31 cellular contexts compared by ENCODE assay signal in genomic region chr12:109452489-109452888, GRCh38. TPM values are rescaled to one million over a fixed set of nuclear protein-coding genes. Genes with fewer than 3 reads are reported as not detected.
A peak's percentile ranks its signal among the peaks of the same experiment; 100 is the strongest.
DNase-seq lines count a peak whose midpoint lies in the region; ATAC-seq and TF ChIP-seq lines count a peak whose summit lies in the region.
"Had no signal": no experiment of that assay in that cellular context is flagged by ENCODE, and none has a peak within 500 bp of the region (broad histone marks: within the 10 kb centered on the region; RNA-seq: fewer than 3 reads in every experiment).

No MANE protein-coding gene starts in this region.

- H3K27ac Mint-ChIP-seq in activated CD4-positive, alpha-beta T cell treated with anti-CD3 and anti-CD28 coated beads for 36 hours, result peak overlapping the region; percentile 31
- H3K27ac Mint-ChIP-seq: activated CD4-positive, alpha-beta T cell treated with anti-CD3 and anti-CD28 coated beads, Interleukin-2, amount 10 ng/mL, durations not matched to agents 24 days and 14 days; activated naive CD8-positive, alpha-beta T cell treated with anti-CD3 and anti-CD28 coated beads for 36 hours; activated T-cell treated with anti-CD3 and anti-CD28 coated beads, Interleukin-2, amount 50 U/mL, for 24 hours; CD4-positive, alpha-beta T cell; effector memory CD8-positive, alpha-beta T cell; memory B cell; stimulated activated naive B cell treated with anti-CD40 and anti-IgM and Interleukin-4, amounts not matched to agents 10 μg/mL and 1 μg/mL and 100 μg/mL, for 72 hours had no signal

- no peak overlapping the region for H3K4me2 ChIP-seq in mesenchymal stem cell (ENCODE audit: low read length, poor library complexity, severe bottlenecking)

- H3K23ac ChIP-seq in mesenchymal stem cell (ENCODE audit: low read length in 2 of 2), result no peak overlapping the region

- H2BK12ac ChIP-seq in mesenchymal stem cell (ENCODE audit: low read length in 2 of 2), result peak overlapping the region in 1 of 2 experiments; percentile 25

- H2BK120ac ChIP-seq in mesenchymal stem cell (ENCODE audit: low read depth, low read length), result peak overlapping the region; percentile 35

- H3K36me3 ChIP-seq in mesenchymal stem cell (ENCODE audit: control insufficient read depth in 1 of 2, insufficient read depth in 2 of 2, low read depth in 1 of 2, low read length in 2 of 2) (peaks cover 57 to 99% of the 10 kb centered on the region in 2 experiments), thoracic aorta (peaks cover 58% of the 10 kb centered on the region), A673 (ENCODE audit: insufficient read depth, low read length, poor library complexity, severe bottlenecking) (peaks cover 53% of the 10 kb centered on the region)

- TF ChIP-seq CTCF in thoracic aorta (IDR thresholded peaks at IDR 0.05), result no peak
- TF ChIP-seq CTCF in A673 (conservative IDR thresholded peaks at IDR 0.05; ENCODE audit: low read depth, low read length), result no peak

- POLR2A ChIA-PET in activated CD4-positive, alpha-beta T cell treated with anti-CD3 and anti-CD28 coated beads for 36 hours (lab: Charles Lee), result no interaction called here
- POLR2A ChIA-PET in A673 (lab: Charles Lee; ENCODE audit: low non-redundant PET), result no interaction called here

- WGBS in mesenchymal stem cell, result 80% methylated on average over 2 of the region's 2 CpGs

- H3K4me3 Mint-ChIP-seq in activated CD4-positive, alpha-beta T cell treated with anti-CD3 and anti-CD28 coated beads for 36 hours, result no peak overlapping the region
- H3K4me3 Mint-ChIP-seq: activated CD4-positive, alpha-beta T cell treated with anti-CD3 and anti-CD28 coated beads, Interleukin-2, amount 10 ng/mL, durations not matched to agents 24 days and 14 days; activated naive CD8-positive, alpha-beta T cell treated with anti-CD3 and anti-CD28 coated beads for 36 hours; activated T-cell treated with anti-CD3 and anti-CD28 coated beads, Interleukin-2, amount 50 U/mL, for 24 hours; CD4-positive, alpha-beta T cell; effector memory CD8-positive, alpha-beta T cell; memory B cell; stimulated activated naive B cell treated with anti-CD40 and anti-IgM and Interleukin-4, amounts not matched to agents 10 μg/mL and 1 μg/mL and 100 μg/mL, for 72 hours had no signal

- H3K4me1 Mint-ChIP-seq in activated CD4-positive, alpha-beta T cell treated with anti-CD3 and anti-CD28 coated beads for 36 hours, result no peaks in the 10 kb centered on the region
- H3K4me1 Mint-ChIP-seq: activated naive CD8-positive, alpha-beta T cell treated with anti-CD3 and anti-CD28 coated beads for 36 hours; memory B cell; stimulated activated naive B cell treated with anti-CD40 and anti-IgM and Interleukin-4, amounts not matched to agents 10 μg/mL and 1 μg/mL and 100 μg/mL, for 72 hours had no signal

- no peaks in the 10 kb centered on the region for H3K27me3 ChIP-seq in mesenchymal stem cell (ENCODE audit: control insufficient read depth in 1 of 2, insufficient read depth in 1 of 2, low read length in 2 of 2)
- no peaks in the 10 kb centered on the region for H3K27me3 ChIP-seq in thoracic aorta (replicated peaks; ENCODE audit: insufficient read depth)
- H3K27me3 ChIP-seq in A673 (replicated peaks; ENCODE audit: insufficient read depth, low read depth, low read length, poor library complexity), result no peaks in the 10 kb centered on the region
- H3K27me3 ChIP-seq: left lung had no signal

- H2BK5ac ChIP-seq in mesenchymal stem cell (ENCODE audit: low read depth, low read length, poor library complexity, severe bottlenecking), result no peak overlapping the region

- DNase-seq in activated CD4-positive, alpha-beta T cell treated with anti-CD3 and anti-CD28 coated beads for 36 hours, result no peak
- no peak for DNase-seq in activated CD4-positive, alpha-beta T cell treated with anti-CD3 and anti-CD28 coated beads for 1 hour
- peak; percentile 60 for DNase-seq in NCI-H446 treated with DMSO at 0.1 percent for 48 hours (lab: John Stamatoyannopoulos, UW)
- no peak for DNase-seq in mesenchymal stem cell
- DNase-seq in thoracic aorta (ENCODE audit: low spot score), result no peak
- DNase-seq in A673 (ENCODE audit: low spot score), result no peak
- no peak for DNase-seq in NCI-H1092 treated with DMSO at 0.1 percent for 48 hours (lab: John Stamatoyannopoulos, UW)
- DNase-seq: activated CD4-positive, alpha-beta T cell treated with anti-CD3 and anti-CD28 coated beads, Interleukin-2, amount 10 ng/mL, durations not matched to agents 24 days and 14 days; activated effector memory CD4-positive, alpha-beta T cell treated with anti-CD3 and anti-CD28 coated beads, Interleukin-2, amount 50 U/mL, for 16 hours; activated naive CD8-positive, alpha-beta T cell treated with anti-CD3 and anti-CD28 coated beads for 36 hours; activated T-cell treated with anti-CD3 and anti-CD28 coated beads, Interleukin-2, amount 50 U/mL, for 24 hours; AML-193; aorta; CD4-positive, alpha-beta T cell; cortex of kidney; effector memory CD8-positive, alpha-beta T cell; erythroblast; glutamatergic neuron; left lung; NCI-H1092; NCI-H2029; NCI-H2227 treated with DMSO at 0.1 percent for 48 hours; NCI-H69; stimulated activated naive B cell treated with anti-CD40 and anti-IgM and Interleukin-4, amounts not matched to agents 10 μg/mL and 1 μg/mL and 100 μg/mL, for 72 hours; SW 1271 had no signal

- H3K4ac ChIP-seq in mesenchymal stem cell (ENCODE audit: low read depth in 1 of 2, low read length in 2 of 2), result no peak overlapping the region

- peaks cover 37% of the 10 kb centered on the region for H3K36me3 Mint-ChIP-seq in activated CD4-positive, alpha-beta T cell treated with anti-CD3 and anti-CD28 coated beads for 36 hours (ENCODE audit: low read depth)

- no peak overlapping the region for H3K14ac ChIP-seq in mesenchymal stem cell (ENCODE audit: low read length in 2 of 2)

- peaks cover 45% of the 10 kb centered on the region for H3K79me1 ChIP-seq in mesenchymal stem cell (replicated peaks; ENCODE audit: low read length, poor library complexity, severe bottlenecking)

- intact Hi-C loops in activated CD4-positive, alpha-beta T cell treated with anti-CD3 and anti-CD28 coated beads for 36 hours (cut with DNase I, micrococcal nuclease), result no loop called here
- intact Hi-C loops in A673 (cut with micrococcal nuclease; ENCODE audit: unreplicated experiment), result no loop called here

- H2AK5ac ChIP-seq in mesenchymal stem cell (ENCODE audit: low read length, severe bottlenecking), result no peak overlapping the region

- peak overlapping the region; percentile 8 to 31 for H3K18ac ChIP-seq in mesenchymal stem cell (ENCODE audit: low read depth in 1 of 2, low read length in 2 of 2)

- H3K9me3 Mint-ChIP-seq in activated CD4-positive, alpha-beta T cell treated with anti-CD3 and anti-CD28 coated beads for 36 hours (ENCODE audit: low read depth), result no peaks in the 10 kb centered on the region
- H3K9me3 Mint-ChIP-seq: activated CD4-positive, alpha-beta T cell treated with anti-CD3 and anti-CD28 coated beads, Interleukin-2, amount 10 ng/mL, durations not matched to agents 24 days and 14 days; activated naive CD8-positive, alpha-beta T cell treated with anti-CD3 and anti-CD28 coated beads for 36 hours; activated T-cell treated with anti-CD3 and anti-CD28 coated beads, Interleukin-2, amount 50 U/mL, for 24 hours; CD4-positive, alpha-beta T cell; effector memory CD8-positive, alpha-beta T cell; memory B cell; stimulated activated naive B cell treated with anti-CD40 and anti-IgM and Interleukin-4, amounts not matched to agents 10 μg/mL and 1 μg/mL and 100 μg/mL, for 72 hours had no signal

- no peak overlapping the region for H2BK15ac ChIP-seq in mesenchymal stem cell (ENCODE audit: low read depth, poor library complexity, severe bottlenecking)

- H4K8ac ChIP-seq in mesenchymal stem cell (ENCODE audit: low read length), result peak overlapping the region; percentile 16

- H3K4me3 ChIP-seq in mesenchymal stem cell (ENCODE audit: insufficient read depth in 1 of 2, low read depth in 1 of 2, low read length in 2 of 2) (no peak overlapping the region), thoracic aorta (no peak overlapping the region), A673 (ENCODE audit: low read depth, low read length, poor library complexity, severe bottlenecking) (no peak overlapping the region)
- H3K4me3 ChIP-seq: HAP-1, K562, left lung, prostate gland had no signal

- no peak overlapping the region for H4K91ac ChIP-seq in mesenchymal stem cell (ENCODE audit: low read length)

- H3K9ac ChIP-seq in mesenchymal stem cell (ENCODE audit: low read length), result no peak overlapping the region

- no peaks in the 10 kb centered on the region for H3K27me3 Mint-ChIP-seq in activated CD4-positive, alpha-beta T cell treated with anti-CD3 and anti-CD28 coated beads for 36 hours
- H3K27me3 Mint-ChIP-seq: activated CD4-positive, alpha-beta T cell treated with anti-CD3 and anti-CD28 coated beads, Interleukin-2, amount 10 ng/mL, durations not matched to agents 24 days and 14 days; activated naive CD8-positive, alpha-beta T cell treated with anti-CD3 and anti-CD28 coated beads for 36 hours; activated T-cell treated with anti-CD3 and anti-CD28 coated beads, Interleukin-2, amount 50 U/mL, for 24 hours; CD4-positive, alpha-beta T cell; effector memory CD8-positive, alpha-beta T cell; memory B cell; stimulated activated naive B cell treated with anti-CD40 and anti-IgM and Interleukin-4, amounts not matched to agents 10 μg/mL and 1 μg/mL and 100 μg/mL, for 72 hours had no signal

- H3K4me1 ChIP-seq in mesenchymal stem cell (ENCODE audit: control insufficient read depth, insufficient read depth, low read depth, low read length) (peaks cover 14% of the 10 kb centered on the region), thoracic aorta (ENCODE audit: control insufficient read depth in 1 of 2, low read depth in 2 of 2) (peaks cover 2 to 27% of the 10 kb centered on the region in 2 donors), A673 (ENCODE audit: insufficient read depth, low read length, poor library complexity, severe bottlenecking) (no peaks in the 10 kb centered on the region)
- H3K4me1 ChIP-seq: HAP-1, prostate gland had no signal

- no peak overlapping the region for H2AFZ ChIP-seq in mesenchymal stem cell (ENCODE audit: low read depth, low read length)

- H3K27ac ChIP-seq in mesenchymal stem cell (ENCODE audit: low read length, poor library complexity, severe bottlenecking) (no peak overlapping the region), thoracic aorta (peak overlapping the region; percentile 13 to 47), A673 (ENCODE audit: low read depth, low read length, poor library complexity, severe bottlenecking) (no peak overlapping the region)
- H3K27ac ChIP-seq: left lung, prostate gland, VCaP had no signal

- H3K9me3 ChIP-seq in mesenchymal stem cell (ENCODE audit: control insufficient read depth, low read length) (no peaks in the 10 kb centered on the region), thoracic aorta (no peaks in the 10 kb centered on the region), A673 (ENCODE audit: low read depth, low read length, poor library complexity, severe bottlenecking) (no peaks in the 10 kb centered on the region)
- H3K9me3 ChIP-seq: HAP-1, left lung, prostate gland had no signal

- ATAC-seq in activated CD4-positive, alpha-beta T cell treated with anti-CD3 and anti-CD28 coated beads for 36 hours, result no peak
- ATAC-seq in thoracic aorta (ENCODE audit: insufficient number of reproducible peaks, low FRiP score, low read depth) (no peak), SK-N-SH treated with all-trans-retinoic acid at 6 μM for 48 hours (no peak)
- ATAC-seq: effector memory CD8-positive, alpha-beta T cell; K562; left lung; stimulated activated naive B cell treated with anti-CD40 and anti-IgM and Interleukin-4, amounts not matched to agents 10 μg/mL and 1 μg/mL and 100 μg/mL, for 72 hours had no signal

- BruUV-seq in A673 (replicated peaks; lab: Mats Ljungman, UMichigan), result no TSS peak

- CTCF ChIA-PET in activated CD4-positive, alpha-beta T cell treated with anti-CD3 and anti-CD28 coated beads for 36 hours (lab: Charles Lee), result no interaction called here
- CTCF ChIA-PET in A673 (lab: Charles Lee), result no interaction called here

RNA-seq across cellular contexts. Expression of gene KCTD10, which starts 24.6 kb away (rescaled TPM):
- 10 to 100 TPM; 42.0 to 46.3 TPM for total RNA-seq in activated CD4-positive, alpha-beta T cell treated with anti-CD3 and anti-CD28 coated beads for 36 hours
- 139 TPM for polyA plus RNA-seq in mesenchymal stem cell (2013, experiment 1 of 2)
- 132 TPM for polyA plus RNA-seq in mesenchymal stem cell (2013, experiment 2 of 2)
- total RNA-seq in thoracic aorta, result 100 to 1,000 TPM; 109 to 271 TPM
- total RNA-seq in A673 (2021), result 54.5 and 55.2 TPM in 2 replicates

RNA-seq across cellular contexts. Expression of gene UBE3B, which starts 24.9 kb away (rescaled TPM):
- total RNA-seq in activated CD4-positive, alpha-beta T cell treated with anti-CD3 and anti-CD28 coated beads for 36 hours, result 10 to 100 TPM; 25.7 to 27.2 TPM
- 19.1 TPM for polyA plus RNA-seq in mesenchymal stem cell (2013, experiment 1 of 2)
- 19.2 TPM for polyA plus RNA-seq in mesenchymal stem cell (2013, experiment 2 of 2)
- total RNA-seq in thoracic aorta (10 to 100 TPM; 41.4 to 75.3 TPM), A673 (2021) (29.2 and 31.7 TPM in 2 replicates)

Comparison
In these comparisons a context has a peak if more than half of its experiments do, and no peak if none do; other contexts are left out.
1. H3K27ac ChIP-seq: peak in thoracic aorta (2 of 2); none in mesenchymal stem cell (single experiment) and A673 (single experiment).